Comparison of ENCODE assay signal across 10 cellular contexts in the genomic region with DNA sequence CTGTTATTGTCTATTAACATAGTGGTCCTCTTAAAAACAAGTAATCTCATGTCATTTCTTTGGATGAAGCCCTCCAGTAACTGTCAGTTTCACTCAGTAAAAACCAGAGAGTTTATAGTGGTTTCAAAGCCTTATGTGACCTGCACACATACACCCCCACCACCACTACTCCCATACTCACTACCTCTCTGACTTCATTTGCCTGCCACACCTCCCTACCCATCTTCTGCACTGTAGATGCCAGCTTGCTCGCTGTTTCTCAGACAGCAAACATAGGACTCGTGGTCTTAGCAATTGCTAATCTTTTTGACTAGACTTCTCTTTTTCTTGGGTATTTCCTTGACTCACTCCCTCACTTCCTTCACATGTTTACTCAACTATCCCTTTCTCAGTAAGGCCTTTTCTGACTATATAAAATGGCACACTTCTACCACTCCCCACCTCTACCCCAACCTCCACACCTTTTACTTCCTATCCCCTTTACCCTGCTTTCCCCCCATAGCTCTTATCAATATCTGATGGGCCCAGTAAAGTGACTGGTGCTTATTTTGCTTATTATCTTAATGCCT. TPM values are rescaled to one million over a fixed set of nuclear protein-coding genes. Genes with fewer than 3 reads are reported as not detected.
DNase-seq lines count a peak whose midpoint lies in the region; ATAC-seq and TF ChIP-seq lines count a peak whose summit lies in the region.
"Had no signal": no experiment of that assay in that cellular context is flagged by ENCODE, and none has a peak within 500 bp of the region (broad histone marks: within the 10 kb centered on the region; RNA-seq: fewer than 3 reads in every experiment).

No MANE protein-coding gene starts in this region.

- peaks cover 29% of the 10 kb centered on the region for H3K4me1 Mint-ChIP-seq in activated T-helper 17 cell treated with anti-CD3 and anti-CD28 coated beads, Interleukin-2, amount 50 U/mL, for 72 hours
- H3K4me1 Mint-ChIP-seq: brain had no signal

- TF ChIP-seq CTCF in GM13977 (IDR thresholded peaks at IDR 0.05; ENCODE audit: extremely low read depth, insufficient read depth, missing control alignments) = no peak

- H3K4me3 Mint-ChIP-seq in activated T-helper 17 cell treated with anti-CD3 and anti-CD28 coated beads, Interleukin-2, amount 50 U/mL, for 72 hours = peak overlapping the region; percentile 53
- H3K4me3 Mint-ChIP-seq: brain had no signal

- H3K27me3 Mint-ChIP-seq in activated T-helper 17 cell treated with anti-CD3 and anti-CD28 coated beads, Interleukin-2, amount 50 U/mL, for 72 hours = no peaks in the 10 kb centered on the region

- peak overlapping the region; percentile 90 for H3K27ac Mint-ChIP-seq in activated T-helper 17 cell treated with anti-CD3 and anti-CD28 coated beads, Interleukin-2, amount 50 U/mL, for 72 hours
- H3K27ac Mint-ChIP-seq: brain had no signal

- no peak overlapping the region for H3K4me3 ChIP-seq in MG63

- DNase-seq in GM13977 (ENCODE audit: low spot score) (peak; percentile 13), GM19238 (ENCODE audit: insufficient read length, low spot score) (no peak), NCI-H128 (lab: John Stamatoyannopoulos, UW; ENCODE audit: unreplicated experiment) (no peak), MG63 (no peak)
- DNase-seq in NK-92 treated with Interleukin-12 subunit alpha and Interleukin-12 subunit beta, amount 100 ng/mL, for 24 hours (lab: John Stamatoyannopoulos, UW) = no peak
- DNase-seq: nucleus accumbens had no signal

- ATAC-seq in GM19324 (IDR thresholded peaks at IDR 0.05; ENCODE audit: low FRiP score, unreplicated experiment) = peak; percentile 66
- ATAC-seq in HG03097 (IDR thresholded peaks at IDR 0.05; ENCODE audit: low FRiP score, unreplicated experiment) = peak; percentile 81
- ATAC-seq in activated T-helper 17 cell treated with anti-CD3 and anti-CD28 coated beads, Interleukin-2, amount 50 U/mL, for 72 hours (replicated peaks) = peak; percentile 99

- no peaks in the 10 kb centered on the region for H3K9me3 Mint-ChIP-seq in activated T-helper 17 cell treated with anti-CD3 and anti-CD28 coated beads, Interleukin-2, amount 50 U/mL, for 72 hours
- H3K9me3 Mint-ChIP-seq: brain had no signal

- H3K36me3 ChIP-seq in MG63 = peaks cover 73% of the 10 kb centered on the region

- no peaks in the 10 kb centered on the region for H3K9me3 ChIP-seq in MG63

- H3K36me3 Mint-ChIP-seq in activated T-helper 17 cell treated with anti-CD3 and anti-CD28 coated beads, Interleukin-2, amount 50 U/mL, for 72 hours (ENCODE audit: low read depth) = peaks cover 90% of the 10 kb centered on the region

- in situ Hi-C loops in GM13977 (cut with MboI; ENCODE audit: low pct_unique_long_range_greater_than_20kb, low sequenced_read_pairs, unreplicated experiment) = no loop called here

- H3K27me3 ChIP-seq in MG63 = no peaks in the 10 kb centered on the region

RNA-seq across cellular contexts. Expression of a gene that starts 27.8 kb away (rescaled TPM):
- 10 to 100 TPM; 30.7 to 33.4 TPM for total RNA-seq in activated T-helper 17 cell treated with anti-CD3 and anti-CD28 coated beads, Interleukin-2, amount 50 U/mL, for 72 hours
- total RNA-seq in MG63 (2014; rRNA removed; shearing (Covaris generic); ENCODE audit: low replicate concordance) = 4.4 and 5.1 TPM in 2 replicates

RNA-seq across cellular contexts. Expression of a gene that starts 52.0 kb away (rescaled TPM):
- total RNA-seq in activated T-helper 17 cell treated with anti-CD3 and anti-CD28 coated beads, Interleukin-2, amount 50 U/mL, for 72 hours = 100 to 1,000 TPM; 262 to 270 TPM
- 92.0 and 171 TPM in 2 replicates for total RNA-seq in MG63 (2014; rRNA removed; shearing (Covaris generic); ENCODE audit: low replicate concordance)

RNA-seq across cellular contexts. Expression of a gene that starts 52.2 kb away (rescaled TPM):
- 10 to 100 TPM; 27.2 to 51.7 TPM for total RNA-seq in activated T-helper 17 cell treated with anti-CD3 and anti-CD28 coated beads, Interleukin-2, amount 50 U/mL, for 72 hours
- 19.3 and 31.7 TPM in 2 replicates for total RNA-seq in MG63 (2014; rRNA removed; shearing (Covaris generic); ENCODE audit: low replicate concordance)
